ENCODE assay signal across 1 cellular context in genomic region chr20:47664068-47664437, GRCh38.
TF ChIP-seq lines count a peak whose summit lies in the region.

No MANE protein-coding gene starts in this region.

TF ChIP-seq in HepG2, 621 proteins besides CTCF, POLR2A, EP300 and RAD21 (continued from another document):
- TF ChIP-seq, protein P1, sequence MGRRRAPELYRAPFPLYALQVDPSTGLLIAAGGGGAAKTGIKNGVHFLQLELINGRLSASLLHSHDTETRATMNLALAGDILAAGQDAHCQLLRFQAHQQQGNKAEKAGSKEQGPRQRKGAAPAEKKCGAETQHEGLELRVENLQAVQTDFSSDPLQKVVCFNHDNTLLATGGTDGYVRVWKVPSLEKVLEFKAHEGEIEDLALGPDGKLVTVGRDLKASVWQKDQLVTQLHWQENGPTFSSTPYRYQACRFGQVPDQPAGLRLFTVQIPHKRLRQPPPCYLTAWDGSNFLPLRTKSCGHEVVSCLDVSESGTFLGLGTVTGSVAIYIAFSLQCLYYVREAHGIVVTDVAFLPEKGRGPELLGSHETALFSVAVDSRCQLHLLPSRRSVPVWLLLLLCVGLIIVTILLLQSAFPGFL (CRISPR knock-in tag; IDR thresholded peaks at IDR 0.05): no peak
- no peak for TF ChIP-seq NCOA1 (CRISPR knock-in tag; IDR thresholded peaks at IDR 0.05)
- no peak for TF ChIP-seq FOXK2 (IDR thresholded peaks at IDR 0.05)
- TF ChIP-seq ZBTB4 (CRISPR knock-in tag; IDR thresholded peaks at IDR 0.05; ENCODE audit: borderline replicate concordance): no peak
- TF ChIP-seq ZNF556 (CRISPR knock-in tag; IDR thresholded peaks at IDR 0.05; ENCODE audit: borderline replicate concordance): no peak
- no peak for TF ChIP-seq ZKSCAN1 (IDR thresholded peaks at IDR 0.05; ENCODE audit: low read length)
- no peak for TF ChIP-seq ZNF383 (CRISPR knock-in tag; IDR thresholded peaks at IDR 0.05; ENCODE audit: borderline replicate concordance)
- no peak for TF ChIP-seq KLF16 (CRISPR knock-in tag; IDR thresholded peaks at IDR 0.05)
- TF ChIP-seq ZNF609 (CRISPR knock-in tag; IDR thresholded peaks at IDR 0.05; ENCODE audit: borderline replicate concordance): 0 out of 2 replicates have a peak, but pooled peaks have one; percentile 19
- no peak for TF ChIP-seq ZBTB2 (CRISPR knock-in tag; IDR thresholded peaks at IDR 0.05; ENCODE audit: low read depth)
- TF ChIP-seq GTF2F1 (IDR thresholded peaks at IDR 0.05; ENCODE audit: low read length): no peak
- TF ChIP-seq STAG1 (CRISPR knock-in tag; IDR thresholded peaks at IDR 0.05): no peak
- no peak for TF ChIP-seq HDAC6 (IDR thresholded peaks at IDR 0.05; ENCODE audit: low read depth, low read length)
- 0 out of 2 replicates have a peak, but pooled peaks have one; percentile 30 for TF ChIP-seq SP4 (CRISPR knock-in tag; IDR thresholded peaks at IDR 0.05)
- 0 out of 2 replicates have a peak, but pooled peaks have one; percentile 22 for TF ChIP-seq NR2C2 (CRISPR knock-in tag; IDR thresholded peaks at IDR 0.05; ENCODE audit: borderline replicate concordance)
TF ChIP-seq in HepG2: peak in this region for 22.
